Comparison of ENCODE assay signal across 8 cellular contexts in genomic region chrX:70454441-70455365, GRCh38. TPM values are rescaled to one million over a fixed set of nuclear protein-coding genes. Genes with fewer than 3 reads are reported as not detected.
DNase-seq lines count a peak whose midpoint lies in the region; ATAC-seq and TF ChIP-seq lines count a peak whose summit lies in the region.

No MANE protein-coding gene starts in this region.

- intact Hi-C loops in psoas muscle (cut with DNase I): loop anchor here in 1 of 2 donors (5.0 to 10.0 kb wide), 3 partner anchors 103 to 720 kb away; no protein-coding TSS in a partner anchor

- in situ Hi-C loops in Caki2 (cut with HindIII; ENCODE audit: low pct_unique_long_range_greater_than_20kb, low sequenced_read_pairs) (no loop called here), KBM-7 (cut with MboI; ENCODE audit: low pct_unique_long_range_greater_than_20kb, low sequenced_read_pairs) (loop anchor here (10.0 kb wide), 1 partner anchor 100 kb away; no protein-coding TSS in a partner anchor)

- DNase-seq in Caki2 (ENCODE audit: low read depth): peak; percentile 92
- DNase-seq in KBM-7: peak; percentile 95
- DNase-seq in RPMI7951 (ENCODE audit: low read depth): peak; percentile 45
- DNase-seq in activated naive CD4-positive, alpha-beta T cell treated with Interleukin-2 at 50 U/mL for 16 hours: peak; percentile 71
- peak; percentile 87 for DNase-seq in glutamatergic neuron
- peak in 1 of 2 donors; percentile 47 for DNase-seq in psoas muscle
- DNase-seq in KG1 (lab: John Stamatoyannopoulos, UW): no peak

- H3K9me3 ChIP-seq in psoas muscle: no peaks in the 10 kb centered on the region

- peak overlapping the region; percentile 48 for H3K4me3 ChIP-seq in psoas muscle

- peaks cover 3% of the 10 kb centered on the region for H3K27me3 Mint-ChIP-seq in glutamatergic neuron (ENCODE audit: unreplicated experiment)

- TF ChIP-seq CTCF in glutamatergic neuron (IDR thresholded peaks at IDR 0.05; ENCODE audit: partially characterized antibody, unreplicated experiment) (peak; percentile 76), psoas muscle (IDR thresholded peaks at IDR 0.05) (peak; percentile 54)

- H3K27ac ChIP-seq in psoas muscle: no peak overlapping the region

- H3K4me1 ChIP-seq in psoas muscle: no peaks in the 10 kb centered on the region

- no peaks in the 10 kb centered on the region for H3K36me3 Mint-ChIP-seq in glutamatergic neuron (ENCODE audit: unreplicated experiment)

- peaks cover 7% of the 10 kb centered on the region for H3K4me1 Mint-ChIP-seq in glutamatergic neuron (ENCODE audit: low read depth, unreplicated experiment)

- no peaks in the 10 kb centered on the region for H3K36me3 ChIP-seq in psoas muscle (ENCODE audit: insufficient read depth in 1 of 2, low read depth in 1 of 2)

- peak overlapping the region; percentile 93 for H3K4me3 Mint-ChIP-seq in glutamatergic neuron (ENCODE audit: unreplicated experiment)

- peaks cover 0 to 22% (median 0%) of the 10 kb centered on the region in 3 donors for H3K27me3 ChIP-seq in psoas muscle (ENCODE audit: insufficient read depth in 3 of 3, low read length in 2 of 3)

- WGBS in psoas muscle, 3 donors: 9 to 38% (median 13%) methylated on average over 11 to 40 of the region's 48 CpGs

- ATAC-seq in GM21390 (IDR thresholded peaks at IDR 0.05; ENCODE audit: unreplicated experiment) (peak; percentile 62), psoas muscle (peak; percentile 50 to 76 (median 64))

- H3K9me3 Mint-ChIP-seq in glutamatergic neuron (ENCODE audit: unreplicated experiment): peaks cover 6% of the 10 kb centered on the region

- H3K27ac Mint-ChIP-seq in glutamatergic neuron (ENCODE audit: unreplicated experiment): peak overlapping the region; percentile 95

RNA-seq across cellular contexts. Expression of gene DLG3, which starts 10.1 kb away (rescaled TPM):
- 25.6 and 56.5 TPM in 2 replicates for total RNA-seq in Caki2 (2014; rRNA removed; shearing (Covaris generic); ENCODE audit: low replicate concordance)
- total RNA-seq in RPMI7951 (2014; rRNA removed; shearing (Covaris generic)): 8.1 and 11.4 TPM in 2 replicates
- total RNA-seq in glutamatergic neuron (ENCODE audit: unreplicated experiment) (76.7 TPM), psoas muscle (1 to 10 TPM; 1.2 to 1.6 (median 1.4) TPM)
- polyA plus RNA-seq in psoas muscle: 1 to 10 TPM in 1 of 3 donors, under 1 TPM in 2; 0.27 to 1.4 (median 0.52) TPM

RNA-seq across cellular contexts. Expression of gene GDPD2, which starts 31.6 kb away (rescaled TPM):
- total RNA-seq in Caki2 (2014; rRNA removed; shearing (Covaris generic); ENCODE audit: low replicate concordance): not detected in 2 replicates
- not detected in 2 replicates for total RNA-seq in RPMI7951 (2014; rRNA removed; shearing (Covaris generic))
- total RNA-seq in glutamatergic neuron (ENCODE audit: unreplicated experiment) (not detected), psoas muscle (not detected)
- under 1 TPM in 1 of 3 donors, not detected in 2; 0.01 TPM for polyA plus RNA-seq in psoas muscle
